In the genomic region with DNA sequence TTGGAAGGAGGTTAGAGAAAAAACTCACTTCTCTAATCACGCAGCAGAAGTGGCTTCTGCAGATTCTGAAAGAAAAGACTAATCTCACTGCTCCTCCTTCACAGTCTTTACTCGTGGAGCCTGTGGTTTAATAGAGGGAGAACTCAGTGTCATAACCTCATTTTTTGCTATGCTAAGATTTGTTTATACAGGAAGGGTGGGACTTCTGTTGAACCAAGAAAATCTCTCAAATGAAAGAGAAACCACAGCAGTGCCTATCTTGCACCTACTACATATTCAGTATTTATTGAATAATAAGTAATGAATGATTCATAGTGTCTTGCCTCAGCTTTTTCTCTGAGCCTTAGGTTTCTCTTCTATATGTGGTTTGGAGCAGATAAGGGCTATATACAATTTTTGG, we compare ENCODE assay signal across 8 cellular contexts.
DNase-seq lines count a peak whose midpoint lies in the region; ATAC-seq and TF ChIP-seq lines count a peak whose summit lies in the region.

No MANE protein-coding gene starts in this region.

- no peak overlapping the region for H3K23ac ChIP-seq in H9 (ENCODE audit: insufficient read length, low read depth, low read length)

- H3K27me3 Mint-ChIP-seq in CD8-positive, alpha-beta memory T cell: peaks cover 0 to 2% of the 10 kb centered on the region in 2 donors
- no peaks in the 10 kb centered on the region for H3K27me3 Mint-ChIP-seq in effector memory CD8-positive, alpha-beta T cell
- peaks cover 2% of the 10 kb centered on the region; the same call in 1 of the 2 replicates for H3K27me3 Mint-ChIP-seq in H9 (ENCODE audit: low read depth)

- no peak for TF ChIP-seq EP300 in suprapubic skin (IDR thresholded peaks at IDR 0.05)

- CTCF ChIA-PET in CD8-positive, alpha-beta memory T cell (lab: Charles Lee): interaction anchor here (1.3 kb wide), 1 partner anchor 40 kb away, joined by 4 read pairs; no protein-coding TSS in a partner anchor

- no peak overlapping the region for H2BK12ac ChIP-seq in H9 (ENCODE audit: insufficient read length, low read depth, low read length)

- DNase-seq in CD8-positive, alpha-beta memory T cell: peak in 2 of 5 donors; percentile 60 to 72
- DNase-seq in Jurkat, Clone E6-1 (ENCODE audit: low read depth, low spot score): peak; percentile 33
- DNase-seq in effector memory CD8-positive, alpha-beta T cell: peak; percentile 9 to 16 (median 13)
- DNase-seq in GOT3 (lab: John Stamatoyannopoulos, UW): no peak
- DNase-seq in suprapubic skin (ENCODE audit: low spot score in 2 of 2): no peak
- DNase-seq in H9: no peak

- H2AFZ ChIP-seq in H9 (ENCODE audit: low read length): no peak overlapping the region

- no peak overlapping the region for H2BK20ac ChIP-seq in H9 (ENCODE audit: low read depth, low read length, poor library complexity, severe bottlenecking)

- H3K4ac ChIP-seq in H9 (ENCODE audit: low read depth, low read length): no peak overlapping the region

- H3K27ac Mint-ChIP-seq in CD8-positive, alpha-beta memory T cell: peak overlapping the region; percentile 73 to 99 (median 92)
- H3K27ac Mint-ChIP-seq in effector memory CD8-positive, alpha-beta T cell: peak overlapping the region; percentile 93 to 97
- peak overlapping the region in 1 of 3 experiments; percentile 56; a peak in 1 of 7 replicates for H3K27ac Mint-ChIP-seq in H9

- ATAC-seq in GM21390 (IDR thresholded peaks at IDR 0.05; ENCODE audit: unreplicated experiment): peak; percentile 82
- ATAC-seq in effector memory CD8-positive, alpha-beta T cell (replicated peaks): peak; percentile 98
- ATAC-seq in GM18505 (IDR thresholded peaks at IDR 0.05; ENCODE audit: unreplicated experiment): no peak

- WGBS in suprapubic skin: 48% methylated on average over 2 of the region's 2 CpGs
- no CpG with 5 or more reads among the region's 2 CpGs for WGBS in H9 (ENCODE audit: extremely low coverage, insufficient read length, low lambda C conversion rate)

- H3K9me3 ChIP-seq in CD8-positive, alpha-beta memory T cell (ENCODE audit: low read length): no peaks in the 10 kb centered on the region
- H3K9me3 ChIP-seq in suprapubic skin (peaks cover 6% of the 10 kb centered on the region), H9 (ENCODE audit: control insufficient read depth, low read depth, low read length) (no peaks in the 10 kb centered on the region)

- H3K4me1 ChIP-seq in CD8-positive, alpha-beta memory T cell (ENCODE audit: insufficient read depth, low read length): peaks cover 29% of the 10 kb centered on the region
- H3K4me1 ChIP-seq in suprapubic skin: no peaks in the 10 kb centered on the region
- H3K4me1 ChIP-seq in H9 (ENCODE audit: insufficient read depth, low read length): peaks cover 4% of the 10 kb centered on the region

- no peak overlapping the region for H3K27ac ChIP-seq in CD8-positive, alpha-beta memory T cell (ENCODE audit: low read depth, low read length)
- no peak overlapping the region for H3K27ac ChIP-seq in suprapubic skin
- no peak overlapping the region for H3K27ac ChIP-seq in H9 (ENCODE audit: insufficient read length, low read depth, low read length)

- no peak overlapping the region for H2AK5ac ChIP-seq in H9 (ENCODE audit: insufficient read length, low read length)

- H3K4me2 ChIP-seq in H9 (ENCODE audit: insufficient read depth, insufficient read length, low read length): no peak overlapping the region

- no peaks in the 10 kb centered on the region for H3K27me3 ChIP-seq in CD8-positive, alpha-beta memory T cell (ENCODE audit: insufficient read depth, low read length, poor library complexity, severe bottlenecking)
- H3K27me3 ChIP-seq in suprapubic skin (no peaks in the 10 kb centered on the region), H9 (ENCODE audit: insufficient read depth, low read length) (no peaks in the 10 kb centered on the region)

- TF ChIP-seq POLR2A in GM18505 (IDR thresholded peaks at IDR 0.05; ENCODE audit: borderline replicate concordance, extremely low read depth, insufficient read depth, insufficient read length): no peak
- no peak for TF ChIP-seq POLR2A in suprapubic skin (IDR thresholded peaks at IDR 0.05)

- no peak overlapping the region for H3K56ac ChIP-seq in H9 (ENCODE audit: insufficient read length, low read depth, low read length)

- H2BK15ac ChIP-seq in H9 (ENCODE audit: low read depth, low read length): no peak overlapping the region

- no peak overlapping the region for H2BK5ac ChIP-seq in H9 (ENCODE audit: insufficient read length, low read length)

- peak overlapping the region; percentile 17 to 86 (median 71) for H3K4me3 Mint-ChIP-seq in CD8-positive, alpha-beta memory T cell
- H3K4me3 Mint-ChIP-seq in effector memory CD8-positive, alpha-beta T cell: peak overlapping the region; percentile 68 to 83
- no peak overlapping the region for H3K4me3 Mint-ChIP-seq in H9

- no peak overlapping the region for H3T11ph ChIP-seq in H9 (ENCODE audit: low read length)

- no peaks in the 10 kb centered on the region for H3K36me3 ChIP-seq in CD8-positive, alpha-beta memory T cell (ENCODE audit: insufficient read depth, low read length)
- H3K36me3 ChIP-seq in suprapubic skin: no peaks in the 10 kb centered on the region

- no peak overlapping the region for H3K14ac ChIP-seq in H9 (ENCODE audit: insufficient read depth, low read length)

- no peaks in the 10 kb centered on the region for H3K79me1 ChIP-seq in H9 (ENCODE audit: insufficient read depth, low read depth, low read length, poor library complexity, severe bottlenecking)

- no peak overlapping the region for H4K5ac ChIP-seq in H9 (ENCODE audit: insufficient read length, low read depth, low read length)

- H3K9ac ChIP-seq in H9 (ENCODE audit: extremely low read depth, insufficient read length, low read length): no peak overlapping the region

- no peak overlapping the region for H4K8ac ChIP-seq in H9 (replicated peaks; ENCODE audit: insufficient read length, low read depth, low read length)

- peaks cover 29 to 38% (median 31%) of the 10 kb centered on the region in 3 donors for H3K4me1 Mint-ChIP-seq in CD8-positive, alpha-beta memory T cell
- peaks cover 12 to 20% of the 10 kb centered on the region in 2 donors for H3K4me1 Mint-ChIP-seq in effector memory CD8-positive, alpha-beta T cell (ENCODE audit: low read depth in 2 of 2)
- peaks cover 6 to 7% of the 10 kb centered on the region in 2 experiments for H3K4me1 Mint-ChIP-seq in H9

- H4K91ac ChIP-seq in H9 (ENCODE audit: insufficient read length, low read depth, low read length): no peak overlapping the region

- TF ChIP-seq CTCF in suprapubic skin (IDR thresholded peaks at IDR 0.05): no peak
- TF ChIP-seq CTCF in H9 (conservative IDR thresholded peaks at IDR 0.05): no peak

- peaks cover 0 to 12% (median 0%) of the 10 kb centered on the region in 3 donors for H3K36me3 Mint-ChIP-seq in CD8-positive, alpha-beta memory T cell
- peaks cover 5% of the 10 kb centered on the region for H3K36me3 Mint-ChIP-seq in effector memory CD8-positive, alpha-beta T cell (ENCODE audit: insufficient read depth)
- peaks cover 0 to 3% (median 0%) of the 10 kb centered on the region in 3 experiments; a peak in 1 of 7 replicates for H3K36me3 Mint-ChIP-seq in H9 (ENCODE audit: insufficient read depth in 1 of 3, low read depth in 3 of 3)

- POLR2A ChIA-PET in CD8-positive, alpha-beta memory T cell (lab: Charles Lee): interaction anchor here (1.5 kb wide), 1 partner anchor 41 kb away, joined by 4 read pairs; no protein-coding TSS in a partner anchor

- peaks cover 0 to 11% (median 3%) of the 10 kb centered on the region in 5 donors for H3K9me3 Mint-ChIP-seq in CD8-positive, alpha-beta memory T cell
- H3K9me3 Mint-ChIP-seq in effector memory CD8-positive, alpha-beta T cell: no peaks in the 10 kb centered on the region
- peaks cover 5 to 6% of the 10 kb centered on the region in 2 experiments; a peak in 3 of 5 replicates for H3K9me3 Mint-ChIP-seq in H9

- H3K23me2 ChIP-seq in H9 (ENCODE audit: insufficient read length, low read depth, low read length, poor library complexity, severe bottlenecking): no peaks in the 10 kb centered on the region

- no peak overlapping the region for H2BK120ac ChIP-seq in H9 (ENCODE audit: low read depth, low read length, poor library complexity, severe bottlenecking)

- peak overlapping the region; percentile 30 for H3K4me3 ChIP-seq in CD8-positive, alpha-beta memory T cell (ENCODE audit: low read length)
- no peak overlapping the region for H3K4me3 ChIP-seq in Jurkat, Clone E6-1 (ENCODE audit: low read length)
- no peak overlapping the region for H3K4me3 ChIP-seq in suprapubic skin

- H4K20me1 ChIP-seq in H9 (ENCODE audit: control insufficient read depth, insufficient read depth, insufficient read length): no peaks in the 10 kb centered on the region

- H3K18ac ChIP-seq in H9 (ENCODE audit: insufficient read length, low read depth, low read length): no peak overlapping the region

- no peaks in the 10 kb centered on the region for H3K79me2 ChIP-seq in H9 (ENCODE audit: insufficient read depth, low read length)

Comparison
In these comparisons a context has a peak if more than half of its experiments do, and no peak if none do; other contexts are left out.
1. DNase-seq: peak in Jurkat, Clone E6-1 (single experiment) and effector memory CD8-positive, alpha-beta T cell (3 of 3); none in GOT3 (single experiment), suprapubic skin (0 of 2) and H9 (single experiment).
2. H3K4me3 Mint-ChIP-seq: peak in CD8-positive, alpha-beta memory T cell (7 of 7) and effector memory CD8-positive, alpha-beta T cell (2 of 2); none in H9 (0 of 2).